In genomic region chr4:69169171-69169570, GRCh38 we compare ENCODE assay signal across 11 cellular contexts. TPM values are rescaled to one million over a fixed set of nuclear protein-coding genes. Genes with fewer than 3 reads are reported as not detected.
"Had no signal": no experiment of that assay in that cellular context is flagged by ENCODE, and none has a peak within 500 bp of the region (broad histone marks: within the 10 kb centered on the region; RNA-seq: fewer than 3 reads in every experiment).

No MANE protein-coding gene starts in this region.

RNA-seq across cellular contexts. Expression of gene UGT2B11, which starts 45.4 kb away (rescaled TPM):
- total RNA-seq: OCI-LY7, PC-3, PC-9, Peyer's patch, Right ventricle myocardium inferior, Right ventricle myocardium superior, RPMI7951, SJCRH30, SJSA1, SK-MEL-5 had no signal
- polyA plus RNA-seq: SK-N-SH had no signal
